1 cellular context compared by ENCODE assay signal in genomic region chr1:165456114-165456513, GRCh38.
TF ChIP-seq lines count a peak whose summit lies in the region.

No MANE protein-coding gene starts in this region.

TF ChIP-seq in HEK293, 187 proteins besides CTCF, POLR2A, EP300 and RAD21:
- TF ChIP-seq, protein P1, sequence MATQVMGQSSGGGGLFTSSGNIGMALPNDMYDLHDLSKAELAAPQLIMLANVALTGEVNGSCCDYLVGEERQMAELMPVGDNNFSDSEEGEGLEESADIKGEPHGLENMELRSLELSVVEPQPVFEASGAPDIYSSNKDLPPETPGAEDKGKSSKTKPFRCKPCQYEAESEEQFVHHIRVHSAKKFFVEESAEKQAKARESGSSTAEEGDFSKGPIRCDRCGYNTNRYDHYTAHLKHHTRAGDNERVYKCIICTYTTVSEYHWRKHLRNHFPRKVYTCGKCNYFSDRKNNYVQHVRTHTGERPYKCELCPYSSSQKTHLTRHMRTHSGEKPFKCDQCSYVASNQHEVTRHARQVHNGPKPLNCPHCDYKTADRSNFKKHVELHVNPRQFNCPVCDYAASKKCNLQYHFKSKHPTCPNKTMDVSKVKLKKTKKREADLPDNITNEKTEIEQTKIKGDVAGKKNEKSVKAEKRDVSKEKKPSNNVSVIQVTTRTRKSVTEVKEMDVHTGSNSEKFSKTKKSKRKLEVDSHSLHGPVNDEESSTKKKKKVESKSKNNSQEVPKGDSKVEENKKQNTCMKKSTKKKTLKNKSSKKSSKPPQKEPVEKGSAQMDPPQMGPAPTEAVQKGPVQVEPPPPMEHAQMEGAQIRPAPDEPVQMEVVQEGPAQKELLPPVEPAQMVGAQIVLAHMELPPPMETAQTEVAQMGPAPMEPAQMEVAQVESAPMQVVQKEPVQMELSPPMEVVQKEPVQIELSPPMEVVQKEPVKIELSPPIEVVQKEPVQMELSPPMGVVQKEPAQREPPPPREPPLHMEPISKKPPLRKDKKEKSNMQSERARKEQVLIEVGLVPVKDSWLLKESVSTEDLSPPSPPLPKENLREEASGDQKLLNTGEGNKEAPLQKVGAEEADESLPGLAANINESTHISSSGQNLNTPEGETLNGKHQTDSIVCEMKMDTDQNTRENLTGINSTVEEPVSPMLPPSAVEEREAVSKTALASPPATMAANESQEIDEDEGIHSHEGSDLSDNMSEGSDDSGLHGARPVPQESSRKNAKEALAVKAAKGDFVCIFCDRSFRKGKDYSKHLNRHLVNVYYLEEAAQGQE (tag by site-specific recombination; IDR thresholded peaks at IDR 0.05): peak; percentile 24; the same call in 1 of the 2 replicates
- TF ChIP-seq, protein P2, sequence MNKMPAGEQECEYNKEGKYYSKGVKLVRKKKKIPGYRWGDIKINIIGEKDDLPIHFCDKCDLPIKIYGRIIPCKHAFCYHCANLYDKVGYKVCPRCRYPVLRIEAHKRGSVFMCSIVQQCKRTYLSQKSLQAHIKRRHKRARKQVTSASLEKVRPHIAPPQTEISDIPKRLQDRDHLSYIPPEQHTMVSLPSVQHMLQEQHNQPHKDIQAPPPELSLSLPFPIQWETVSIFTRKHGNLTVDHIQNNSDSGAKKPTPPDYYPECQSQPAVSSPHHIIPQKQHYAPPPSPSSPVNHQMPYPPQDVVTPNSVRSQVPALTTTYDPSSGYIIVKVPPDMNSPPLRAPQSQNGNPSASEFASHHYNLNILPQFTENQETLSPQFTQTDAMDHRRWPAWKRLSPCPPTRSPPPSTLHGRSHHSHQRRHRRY (tag by site-specific recombination; IDR thresholded peaks at IDR 0.05): no peak
